Comparison of ENCODE assay signal across 9 cellular contexts in genomic region chr6:25014806-25015560, GRCh38.
DNase-seq lines count a peak whose midpoint lies in the region; ATAC-seq and TF ChIP-seq lines count a peak whose summit lies in the region.
"Had no signal": no experiment of that assay in that cellular context is flagged by ENCODE, and none has a peak within 500 bp of the region (broad histone marks: within the 10 kb centered on the region; RNA-seq: fewer than 3 reads in every experiment).

No MANE protein-coding gene starts in this region.

- H2BK120ac ChIP-seq in trophoblast cell (ENCODE audit: insufficient read depth, low read length, poor library complexity), result peak overlapping the region; percentile 51

- no peaks in the 10 kb centered on the region for H3K9me2 ChIP-seq in OCI-LY1 (ENCODE audit: low read depth, low read length)
- H3K9me2 ChIP-seq in PC-3 (replicated peaks; ENCODE audit: low read length), result no peaks in the 10 kb centered on the region

- POLR2A ChIA-PET in PC-3 (lab: Charles Lee; ENCODE audit: unreplicated experiment), result no interaction called here

- no peak overlapping the region for H3K23ac ChIP-seq in trophoblast cell (ENCODE audit: low read length)

- H4K91ac ChIP-seq in trophoblast cell (ENCODE audit: low read depth, low read length), result peak overlapping the region; percentile 62

- no peak overlapping the region for H3K18ac ChIP-seq in trophoblast cell (ENCODE audit: low read length)

- no TSS peak for BruUV-seq in PC-3 (replicated peaks; lab: Mats Ljungman, UMichigan)

- H4K12ac ChIP-seq in trophoblast cell (ENCODE audit: low read depth, low read length), result no peak overlapping the region

- TF ChIP-seq CTCF in OCI-LY1 (IDR thresholded peaks at IDR 0.05; ENCODE audit: low read length) (no peak), PC-3 (conservative IDR thresholded peaks at IDR 0.05; ENCODE audit: low read depth, low read length) (no peak)

- no peaks in the 10 kb centered on the region for H3K27me3 ChIP-seq in OCI-LY1 (ENCODE audit: insufficient read depth, low read length)
- no peaks in the 10 kb centered on the region for H3K27me3 ChIP-seq in effector memory CD4-positive, alpha-beta T cell (replicated peaks; ENCODE audit: control insufficient read depth, insufficient read depth, low read length, poor library complexity, severe bottlenecking)
- H3K27me3 ChIP-seq in trophoblast cell (ENCODE audit: insufficient read depth, low read length), result no peaks in the 10 kb centered on the region
- H3K27me3 ChIP-seq in PC-3 (ENCODE audit: low read length), result no peaks in the 10 kb centered on the region

- H3K27ac ChIP-seq in OCI-LY1 (ENCODE audit: low read depth, low read length, poor library complexity, severe bottlenecking) (peak overlapping the region; percentile 12), trophoblast cell (ENCODE audit: low read depth, low read length) (peak overlapping the region; percentile 4), PC-3 (ENCODE audit: low read length) (no peak overlapping the region)
- H3K27ac ChIP-seq in effector memory CD4-positive, alpha-beta T cell (ENCODE audit: insufficient read depth, low read length, poor library complexity, severe bottlenecking), result peak overlapping the region; percentile 72
- H3K27ac ChIP-seq: KMS-11 had no signal

- CTCF ChIA-PET in PC-3 (lab: Charles Lee), result no interaction called here

- H4K20me1 ChIP-seq in OCI-LY1 (ENCODE audit: insufficient read depth, low read length), result no peaks in the 10 kb centered on the region
- no peaks in the 10 kb centered on the region for H4K20me1 ChIP-seq in PC-3 (ENCODE audit: low read length)

- H3F3A ChIP-seq in OCI-LY1 (ENCODE audit: insufficient read depth, low read length), result no peaks in the 10 kb centered on the region
- H3F3A ChIP-seq in PC-3 (ENCODE audit: low read length, unreplicated experiment), result no peaks in the 10 kb centered on the region

- H3K4me2 ChIP-seq in OCI-LY1 (ENCODE audit: low read length) (peak overlapping the region; percentile 12; the same call in 1 of the 2 replicates), trophoblast cell (ENCODE audit: low read length) (no peak overlapping the region), PC-3 (ENCODE audit: low read length) (no peak overlapping the region)
- H3K4me2 ChIP-seq: KMS-11 had no signal

- H2BK12ac ChIP-seq in trophoblast cell (ENCODE audit: low read length), result peak overlapping the region; percentile 58

- H3K79me2 ChIP-seq in OCI-LY1 (ENCODE audit: insufficient read depth, low read length) (no peaks in the 10 kb centered on the region), trophoblast cell (ENCODE audit: control insufficient read depth, insufficient read depth, low read length, poor library complexity) (peaks cover 2% of the 10 kb centered on the region), PC-3 (ENCODE audit: low read length) (no peaks in the 10 kb centered on the region)

- intact Hi-C loops in PC-3 (cut with micrococcal nuclease), result no loop called here

- H3K4me3 ChIP-seq in OCI-LY1 (ENCODE audit: low read depth, low read length, poor library complexity, severe bottlenecking), result no peak overlapping the region
- no peak overlapping the region for H3K4me3 ChIP-seq in effector memory CD4-positive, alpha-beta T cell (ENCODE audit: insufficient read depth, low read depth, low read length, poor library complexity, severe bottlenecking)
- H3K4me3 ChIP-seq in trophoblast cell (ENCODE audit: low read depth, low read length), result no peak overlapping the region
- H3K4me3 ChIP-seq in PC-3 (ENCODE audit: low read length), result no peak overlapping the region

- H3K9me3 ChIP-seq in OCI-LY1 (ENCODE audit: low read length) (no peaks in the 10 kb centered on the region), trophoblast cell (ENCODE audit: insufficient read depth, low read depth, low read length) (no peaks in the 10 kb centered on the region), PC-3 (ENCODE audit: low read length) (no peaks in the 10 kb centered on the region)
- no peaks in the 10 kb centered on the region for H3K9me3 ChIP-seq in effector memory CD4-positive, alpha-beta T cell (ENCODE audit: control insufficient read depth, low read length)

- H2AK5ac ChIP-seq in trophoblast cell (ENCODE audit: low read length), result peak overlapping the region; percentile 37

- H2AFZ ChIP-seq in OCI-LY1 (ENCODE audit: low read length) (no peak overlapping the region), trophoblast cell (ENCODE audit: insufficient read depth, low read length, poor library complexity) (no peak overlapping the region), PC-3 (ENCODE audit: low read length) (no peak overlapping the region)

- no peak overlapping the region for H2BK5ac ChIP-seq in trophoblast cell (ENCODE audit: low read depth, low read length, poor library complexity)

- H3K9ac ChIP-seq in OCI-LY1 (ENCODE audit: low read length), result no peak overlapping the region
- H3K9ac ChIP-seq in trophoblast cell (ENCODE audit: low read length), result no peak overlapping the region
- H3K9ac ChIP-seq in PC-3 (ENCODE audit: low read length), result no peak overlapping the region
- H3K9ac ChIP-seq: KMS-11 had no signal

- WGBS in trophoblast cell (ENCODE audit: extremely low coverage, insufficient coverage, insufficient read length), result no CpG with 5 or more reads among the region's 11 CpGs

- peaks cover 15% of the 10 kb centered on the region for H3K79me1 ChIP-seq in trophoblast cell (ENCODE audit: low read length)

- peak overlapping the region; percentile 61 for H3K14ac ChIP-seq in trophoblast cell (ENCODE audit: low read length)

- peak; percentile 46 for ATAC-seq in GM21529 (IDR thresholded peaks at IDR 0.05; ENCODE audit: unreplicated experiment)
- no peak for ATAC-seq in PC-3

- H3K36me3 ChIP-seq in OCI-LY1 (ENCODE audit: insufficient read depth, low read length) (no peaks in the 10 kb centered on the region; the same call in 1 of the 2 replicates), trophoblast cell (ENCODE audit: control insufficient read depth in 1 of 2, insufficient read depth in 2 of 2, low read length in 2 of 2) (no peaks in the 10 kb centered on the region), PC-3 (ENCODE audit: low read depth, low read length) (no peaks in the 10 kb centered on the region)
- no peaks in the 10 kb centered on the region for H3K36me3 ChIP-seq in effector memory CD4-positive, alpha-beta T cell (ENCODE audit: control insufficient read depth, insufficient read depth, low read length)

- no peak overlapping the region for H4K8ac ChIP-seq in trophoblast cell (ENCODE audit: low read depth, low read length)

- H3K4me1 ChIP-seq in OCI-LY1 (ENCODE audit: insufficient read depth, low read length, severe bottlenecking) (peaks cover 55% of the 10 kb centered on the region), trophoblast cell (ENCODE audit: control insufficient read depth in 1 of 2, insufficient read depth in 2 of 2, low read length in 2 of 2) (peaks cover 9 to 12% of the 10 kb centered on the region in 2 experiments), PC-3 (ENCODE audit: insufficient read depth, low read length) (peaks cover 41% of the 10 kb centered on the region)
- peaks cover 26% of the 10 kb centered on the region for H3K4me1 ChIP-seq in effector memory CD4-positive, alpha-beta T cell (ENCODE audit: control insufficient read depth, insufficient read depth, low read length, poor library complexity, severe bottlenecking)

- peak; percentile 16 to 41 (median 33) for DNase-seq in effector memory CD4-positive, alpha-beta T cell
- DNase-seq in trophoblast cell, result peak; percentile 35 to 66
- DNase-seq in NCI-H2107 treated with DMSO at 0.1 percent for 48 hours (lab: John Stamatoyannopoulos, UW; ENCODE audit: unreplicated experiment), result no peak
- DNase-seq in PC-3, result no peak
- DNase-seq in NCI-H146 (lab: John Stamatoyannopoulos, UW), result no peak
- no peak for DNase-seq in OCI-M1 (lab: John Stamatoyannopoulos, UW)

- no peak overlapping the region for H3K4ac ChIP-seq in trophoblast cell (ENCODE audit: low read depth, low read length)

Comparison
In these comparisons a context has a peak if more than half of its experiments do, and no peak if none do; other contexts are left out.
1. DNase-seq: peak in effector memory CD4-positive, alpha-beta T cell (3 of 3) and trophoblast cell (2 of 2); none in NCI-H2107 treated with DMSO at 0.1 percent for 48 hours (single experiment), PC-3 (single experiment), NCI-H146 (single experiment) and OCI-M1 (single experiment).